Comparison of ENCODE assay signal across 9 cellular contexts in genomic region chr3:9180764-9181117, GRCh38.
DNase-seq lines count a peak whose midpoint lies in the region; ATAC-seq, FAIRE-seq and TF ChIP-seq lines count a peak whose summit lies in the region.
"Had no signal": no experiment of that assay in that cellular context is flagged by ENCODE, and none has a peak within 500 bp of the region (broad histone marks: within the 10 kb centered on the region; RNA-seq: fewer than 3 reads in every experiment).

No MANE protein-coding gene starts in this region.

- H3K4me3 Mint-ChIP-seq in activated CD8-positive, alpha-beta T cell treated with anti-CD3 and anti-CD28 coated beads, Interleukin-2, amount 10 ng/mL, durations not matched to agents 7 days and 5 days: peak overlapping the region; percentile 60
- peak overlapping the region; percentile 77 for H3K4me3 Mint-ChIP-seq in natural killer cell treated with Interleukin-12 subunit alpha and Interleukin-12 subunit beta and Interleukin-15 and Interleukin-18, amount 100 ng/mL, for 72 hours

- peaks cover 7% of the 10 kb centered on the region for H3K9me3 Mint-ChIP-seq in activated CD8-positive, alpha-beta T cell treated with anti-CD3 and anti-CD28 coated beads, Interleukin-2, amount 10 ng/mL, durations not matched to agents 7 days and 5 days (ENCODE audit: insufficient read depth)
- H3K9me3 Mint-ChIP-seq in natural killer cell treated with Interleukin-12 subunit alpha and Interleukin-12 subunit beta and Interleukin-15 and Interleukin-18, amount 100 ng/mL, for 72 hours: no peaks in the 10 kb centered on the region

- peaks cover 16% of the 10 kb centered on the region for H3K36me3 Mint-ChIP-seq in activated CD8-positive, alpha-beta T cell treated with anti-CD3 and anti-CD28 coated beads, Interleukin-2, amount 10 ng/mL, durations not matched to agents 7 days and 5 days (ENCODE audit: low read depth)
- no peaks in the 10 kb centered on the region for H3K36me3 Mint-ChIP-seq in natural killer cell treated with Interleukin-12 subunit alpha and Interleukin-12 subunit beta and Interleukin-15 and Interleukin-18, amount 100 ng/mL, for 72 hours

- no peak for DNase-seq in GM12892 (ENCODE audit: insufficient read length)
- DNase-seq in activated CD8-positive, alpha-beta T cell treated with anti-CD3 and anti-CD28 coated beads, Interleukin-2, amount 10 ng/mL, durations not matched to agents 7 days and 5 days: peak; percentile 39
- no peak for DNase-seq in natural killer cell treated with Interleukin-12 subunit alpha and Interleukin-12 subunit beta and Interleukin-15 and Interleukin-18, amount 100 ng/mL, for 72 hours (ENCODE audit: low spot score)
- no peak for DNase-seq in HK-2 (ENCODE audit: unreplicated experiment)
- DNase-seq in ecto neural progenitor cell (ENCODE audit: low spot score): no peak
- DNase-seq: NCI-H187 treated with DMSO at 0.1 percent for 48 hours had no signal

- no peak for TF ChIP-seq POLR2A in GM12892 (IDR thresholded peaks at IDR 0.05; ENCODE audit: low read depth, low read length)

- peak; percentile 70 for FAIRE-seq in GM12892 (lab: Jason Lieb, UNC)

- CTCF ChIA-PET in activated CD8-positive, alpha-beta T cell treated with anti-CD3 and anti-CD28 coated beads, Interleukin-2, amount 10 ng/mL, durations not matched to agents 7 days and 5 days (lab: Charles Lee): interaction anchor here (1.4 to 1.5 kb wide), 3 partner anchors 10 to 69 kb away, joined by 3 to 10 read pairs (median 5); partner anchors contain the start of gene SRGAP3

- peaks cover 6% of the 10 kb centered on the region for H3K27me3 Mint-ChIP-seq in activated CD8-positive, alpha-beta T cell treated with anti-CD3 and anti-CD28 coated beads, Interleukin-2, amount 10 ng/mL, durations not matched to agents 7 days and 5 days (ENCODE audit: low read depth)
- no peaks in the 10 kb centered on the region for H3K27me3 Mint-ChIP-seq in natural killer cell treated with Interleukin-12 subunit alpha and Interleukin-12 subunit beta and Interleukin-15 and Interleukin-18, amount 100 ng/mL, for 72 hours

- peak; percentile 29 for ATAC-seq in HG02610 (IDR thresholded peaks at IDR 0.05; ENCODE audit: unreplicated experiment)
- ATAC-seq in activated CD8-positive, alpha-beta T cell treated with anti-CD3 and anti-CD28 coated beads, Interleukin-2, amount 10 ng/mL, durations not matched to agents 7 days and 5 days: peak; percentile 40
- peak in 1 of 2 donors; percentile 15 for ATAC-seq in natural killer cell treated with Interleukin-12 subunit alpha and Interleukin-12 subunit beta and Interleukin-15 and Interleukin-18, amount 100 ng/mL, for 72 hours
- ATAC-seq in GM21825 (IDR thresholded peaks at IDR 0.05; ENCODE audit: unreplicated experiment): no peak
- ATAC-seq in GM21390 (IDR thresholded peaks at IDR 0.05; ENCODE audit: unreplicated experiment): no peak

- POLR2A ChIA-PET in activated CD8-positive, alpha-beta T cell treated with anti-CD3 and anti-CD28 coated beads, Interleukin-2, amount 10 ng/mL, durations not matched to agents 7 days and 5 days (lab: Charles Lee): no interaction called here

- H3K4me1 Mint-ChIP-seq in activated CD8-positive, alpha-beta T cell treated with anti-CD3 and anti-CD28 coated beads, Interleukin-2, amount 10 ng/mL, durations not matched to agents 7 days and 5 days (ENCODE audit: low read depth): peaks cover 53% of the 10 kb centered on the region
- peaks cover 25 to 30% of the 10 kb centered on the region in 2 donors for H3K4me1 Mint-ChIP-seq in natural killer cell treated with Interleukin-12 subunit alpha and Interleukin-12 subunit beta and Interleukin-15 and Interleukin-18, amount 100 ng/mL, for 72 hours (ENCODE audit: low read depth in 2 of 2)

- H3K27ac Mint-ChIP-seq in activated CD8-positive, alpha-beta T cell treated with anti-CD3 and anti-CD28 coated beads, Interleukin-2, amount 10 ng/mL, durations not matched to agents 7 days and 5 days: peak overlapping the region; percentile 87
- peak overlapping the region; percentile 52 to 56 for H3K27ac Mint-ChIP-seq in natural killer cell treated with Interleukin-12 subunit alpha and Interleukin-12 subunit beta and Interleukin-15 and Interleukin-18, amount 100 ng/mL, for 72 hours

Comparison
In these comparisons a context has a peak if more than half of its experiments do, and no peak if none do; other contexts are left out.
1. ATAC-seq: peak in HG02610 (single experiment) and activated CD8-positive, alpha-beta T cell treated with anti-CD3 and anti-CD28 coated beads, Interleukin-2, amount 10 ng/mL, durations not matched to agents 7 days and 5 days (single experiment); none in GM21825 (single experiment) and GM21390 (single experiment).